Comparison of ENCODE assay signal across 8 cellular contexts in genomic region chr14:24366664-24367505, GRCh38. TPM values are rescaled to one million over a fixed set of nuclear protein-coding genes. Genes with fewer than 3 reads are reported as not detected.
DNase-seq lines count a peak whose midpoint lies in the region; ATAC-seq and TF ChIP-seq lines count a peak whose summit lies in the region.

No MANE protein-coding gene starts in this region.

- peaks cover 0 to 2% of the 10 kb centered on the region in 2 donors for H3K27me3 ChIP-seq in esophagus (ENCODE audit: control insufficient read depth in 1 of 2, insufficient read depth in 2 of 2, low read length in 2 of 2)

- H3K4me3 ChIP-seq in AG09309 (ENCODE audit: control insufficient read depth, low read depth, low read length) (peak overlapping the region; percentile 52), esophagus (ENCODE audit: low read depth in 1 of 2, low read length in 2 of 2) (peak overlapping the region; percentile 52 to 53)

- peak overlapping the region; percentile 89 for H3K4me3 Mint-ChIP-seq in mesothelial cell of epicardium

- H3K36me3 Mint-ChIP-seq in mesothelial cell of epicardium, result peaks cover 3% of the 10 kb centered on the region

- H3K27ac ChIP-seq in VCaP (peak overlapping the region; percentile 91), esophagus (ENCODE audit: low read depth in 2 of 2, low read length in 1 of 2) (peak overlapping the region; percentile 92), temporal lobe (ENCODE audit: low read depth, low read length) (peak overlapping the region; percentile 56)

- peaks cover 0 to 13% of the 10 kb centered on the region in 2 donors for H3K4me1 ChIP-seq in esophagus (ENCODE audit: control insufficient read depth in 2 of 2, insufficient read depth in 2 of 2, low read length in 1 of 2)

- ATAC-seq in GM18502 (IDR thresholded peaks at IDR 0.05; ENCODE audit: poor library complexity, unreplicated experiment), result peak; percentile 69
- ATAC-seq in HG02840 (IDR thresholded peaks at IDR 0.05; ENCODE audit: low FRiP score, unreplicated experiment), result peak; percentile 65

- DNase-seq in AG09309 (ENCODE audit: low read depth) (peak; percentile 89), NCI-H1694 (lab: John Stamatoyannopoulos, UW) (peak; percentile 97), mesothelial cell of epicardium (ENCODE audit: low spot score in 2 of 2, unreplicated experiment in 2 of 2) (peak; percentile 82 to 88)

- no peaks in the 10 kb centered on the region for H3K27me3 Mint-ChIP-seq in mesothelial cell of epicardium (ENCODE audit: low read depth)

- no peaks in the 10 kb centered on the region for H3K9me3 Mint-ChIP-seq in mesothelial cell of epicardium

- TF ChIP-seq CTCF in AG09309 (IDR thresholded peaks at IDR 0.05; ENCODE audit: control insufficient read depth, insufficient read depth, low read depth, low read length, missing control alignments), result no peak
- TF ChIP-seq CTCF in VCaP (conservative IDR thresholded peaks at IDR 0.05), result no peak
- TF ChIP-seq CTCF in mesothelial cell of epicardium (IDR thresholded peaks at IDR 0.05; ENCODE audit: unreplicated experiment), result no peak

- peak overlapping the region; percentile 99 for H3K27ac Mint-ChIP-seq in mesothelial cell of epicardium

- peaks cover 40% of the 10 kb centered on the region for H3K4me1 Mint-ChIP-seq in mesothelial cell of epicardium

- H3K9me3 ChIP-seq in esophagus (ENCODE audit: control insufficient read depth in 2 of 2, insufficient read depth in 1 of 2, low read depth in 1 of 2, low read length in 1 of 2), result no peaks in the 10 kb centered on the region

- 2% methylated on average over 46 of the region's 46 CpGs for WGBS in esophagus, 2 donors

- H3K36me3 ChIP-seq in esophagus (ENCODE audit: control insufficient read depth in 2 of 2, insufficient read depth in 2 of 2, low read length in 1 of 2), result no peaks in the 10 kb centered on the region

RNA-seq across cellular contexts. Expression of gene NFATC4, which starts 1.1 kb away (rescaled TPM):
- polyA plus RNA-seq in esophagus, result 10 to 100 TPM; 20.9 to 25.6 TPM
- 291 to 298 TPM (median 292 TPM) in 3 replicates for total RNA-seq in mesothelial cell of epicardium
- 2.5 TPM for total RNA-seq in temporal lobe

RNA-seq across cellular contexts. Expression of gene RIPK3, which starts 27.1 kb away (rescaled TPM):
- 10 to 100 TPM; 13.3 to 14.4 TPM for polyA plus RNA-seq in esophagus
- total RNA-seq in mesothelial cell of epicardium (1.9 to 2.2 TPM (median 2.0 TPM) in 3 replicates), temporal lobe (0.25 TPM)

RNA-seq across cellular contexts. Expression of gene NYNRIN, which starts 31.9 kb away (rescaled TPM):
- 1 to 10 TPM; 4.8 to 5.6 TPM for polyA plus RNA-seq in esophagus
- total RNA-seq in mesothelial cell of epicardium (171 to 173 TPM (median 173 TPM) in 3 replicates), temporal lobe (14.5 TPM)

RNA-seq across cellular contexts. Expression of gene ADCY4, which starts 32.0 kb away (rescaled TPM):
- 10 to 100 TPM; 10.2 to 23.3 TPM for polyA plus RNA-seq in esophagus
- total RNA-seq in mesothelial cell of epicardium (2.8 to 3.4 TPM (median 3.4 TPM) in 3 replicates), temporal lobe (1.7 TPM)

RNA-seq across cellular contexts. Expression of gene LTB4R, which starts 55.6 kb away (rescaled TPM):
- 10 to 100 TPM; 63.3 to 73.6 TPM for polyA plus RNA-seq in esophagus
- total RNA-seq in mesothelial cell of epicardium, result 10.7 to 11.8 TPM (median 11.1 TPM) in 3 replicates
- 1.2 TPM for total RNA-seq in temporal lobe

Comparison
In these comparisons a context has a peak if more than half of its experiments do, and no peak if none do; other contexts are left out.
1. Peak in every context shown above with its lines: DNase-seq, ATAC-seq, H3K4me3 ChIP-seq and H3K27ac ChIP-seq.
2. RNA of gene NFATC4, which starts 1.1 kb away (total RNA-seq): 291 to 298 TPM in mesothelial cell of epicardium; 2.5 TPM in temporal lobe (single experiment); every median in the first group is over 10 times any median in the second.
3. RNA of gene NYNRIN, which starts 31.9 kb away (total RNA-seq): 171 to 173 TPM in mesothelial cell of epicardium; 14.5 TPM in temporal lobe (single experiment); every median in the first group is over 10 times any median in the second.